ENCODE assay signal across 10 cellular contexts in the genomic region with DNA sequence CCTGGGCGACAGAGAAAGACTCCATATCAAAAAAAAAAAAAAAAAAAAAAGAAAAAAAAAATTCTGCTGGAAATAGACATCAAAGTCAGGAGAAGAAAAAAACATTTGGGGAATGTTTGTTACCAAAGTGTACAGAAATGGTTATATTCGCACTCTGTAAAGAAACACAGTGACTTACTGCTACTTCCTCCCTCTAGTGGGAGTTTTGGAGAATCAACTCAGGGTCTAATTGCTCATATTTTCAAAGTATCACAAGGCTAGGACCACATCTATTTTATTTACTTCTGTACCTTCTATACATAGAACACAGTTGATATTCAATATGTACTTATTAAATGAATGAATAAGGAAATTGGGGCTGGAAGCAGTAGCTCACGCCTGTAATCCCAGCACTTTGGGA. TPM values are rescaled to one million over a fixed set of nuclear protein-coding genes. Genes with fewer than 3 reads are reported as not detected.
DNase-seq lines count a peak whose midpoint lies in the region; ATAC-seq, FAIRE-seq and TF ChIP-seq lines count a peak whose summit lies in the region.
"Had no signal": no experiment of that assay in that cellular context is flagged by ENCODE, and none has a peak within 500 bp of the region (broad histone marks: within the 10 kb centered on the region; RNA-seq: fewer than 3 reads in every experiment).

No MANE protein-coding gene starts in this region.

- H3K27me3 Mint-ChIP-seq in CD8-positive, alpha-beta T cell (ENCODE audit: low read depth) = no peaks in the 10 kb centered on the region
- H3K27me3 Mint-ChIP-seq: stimulated activated naive CD8-positive, alpha-beta T cell treated with anti-CD3 and anti-CD28 coated beads, Interleukin-15, Interleukin-2, amounts not matched to agents 100 ng/mL and 50 ng/mL, for 24 hours had no signal

- no peak overlapping the region for H3K4me3 Mint-ChIP-seq in CD8-positive, alpha-beta T cell
- H3K4me3 Mint-ChIP-seq: stimulated activated naive CD8-positive, alpha-beta T cell treated with anti-CD3 and anti-CD28 coated beads, Interleukin-15, Interleukin-2, amounts not matched to agents 100 ng/mL and 50 ng/mL, for 24 hours had no signal

- no peak for TF ChIP-seq EP300 in HepG2 (IDR thresholded peaks at IDR 0.05; ENCODE audit: low read depth in 2 of 2, low read length in 2 of 2)
- no peak for TF ChIP-seq EP300 in HepG2 (CRISPR knock-in tag; IDR thresholded peaks at IDR 0.05; ENCODE audit: borderline replicate concordance)

- WGBS in HepG2 (ENCODE audit: low lambda C conversion rate) = 93% methylated on average over 3 of the region's 3 CpGs

- intact Hi-C loops in CD8-positive, alpha-beta T cell (cut with DNase I, micrococcal nuclease) = loop anchor here in 1 of 2 experiments (1.0 to 5.0 kb wide), 2 partner anchors 400 to 712 kb away; no protein-coding TSS in a partner anchor
- intact Hi-C loops in HepG2 (cut with micrococcal nuclease; ENCODE audit: unreplicated experiment) = loop anchor here (1.0 kb wide), 1 partner anchor 78 kb away; no protein-coding TSS in a partner anchor

- no TSS peak for BruUV-seq in HepG2 (replicated peaks; lab: Mats Ljungman, UMichigan)

- POLR2A ChIA-PET in CD8-positive, alpha-beta T cell (lab: Charles Lee) = interaction anchor here (0.6 to 1.0 kb wide), 2 partner anchors 13 to 398 kb away, joined by 3 read pairs; no protein-coding TSS in a partner anchor
- POLR2A ChIA-PET in HepG2 (lab: Yijun Ruan, JAX) = no interaction called here

- in situ Hi-C loops in HepG2 (cut with HindIII; ENCODE audit: extremely low pct_ligation_motif_present, low pct_unique_long_range_greater_than_20kb) = no loop called here

- TF ChIP-seq CTCF in CD8-positive, alpha-beta T cell (IDR thresholded peaks at IDR 0.05) = peak; percentile 43
- TF ChIP-seq CTCF in HepG2 (CRISPR knock-in tag; IDR thresholded peaks at IDR 0.05) = peak; percentile 69

- no peak for DNase-seq in CD8-positive, alpha-beta T cell
- DNase-seq in HuH-7 (ENCODE audit: low spot score) (peak; percentile 8), amniotic epithelial cell (ENCODE audit: low read depth) (peak; percentile 9), HepG2 (ENCODE audit: low spot score) (peak; percentile 30), NCI-H2107 (lab: John Stamatoyannopoulos, UW) (no peak)
- DNase-seq in activated CD8-positive, alpha-beta memory T cell treated with anti-CD3 and anti-CD28 coated beads, Interleukin-2, amount 50 U/mL, for 48 hours = no peak
- DNase-seq: NCI-H2029 treated with DMSO at 0.1 percent for 48 hours had no signal

- H3K36me3 ChIP-seq in CD8-positive, alpha-beta T cell (ENCODE audit: insufficient read depth, low read length) = peaks cover 62% of the 10 kb centered on the region
- H3K36me3 ChIP-seq in HepG2 (replicated peaks in 1 of 2; ENCODE audit: control insufficient read depth in 1 of 2, insufficient read depth in 2 of 2, low read length in 2 of 2) = peaks cover 41 to 78% of the 10 kb centered on the region in 2 experiments

- H3K9ac ChIP-seq in HepG2 (ENCODE audit: insufficient read depth, low read depth, low read length) = no peak overlapping the region

- H3K4me1 ChIP-seq in CD8-positive, alpha-beta T cell (ENCODE audit: insufficient read depth, low read length) = no peaks in the 10 kb centered on the region
- no peaks in the 10 kb centered on the region for H3K4me1 ChIP-seq in HepG2 (ENCODE audit: insufficient read depth, low read length)

- no peaks in the 10 kb centered on the region for H3K79me2 ChIP-seq in HepG2 (ENCODE audit: insufficient read depth, low read length)

- ATAC-seq in CD8-positive, alpha-beta T cell = peak; percentile 59
- ATAC-seq in HepG2 (peak; percentile 93), GM18907 (IDR thresholded peaks at IDR 0.05; ENCODE audit: unreplicated experiment) (no peak), HG02678 (IDR thresholded peaks at IDR 0.05; ENCODE audit: unreplicated experiment) (no peak)

- TF ChIP-seq POLR2A in HepG2 (IDR thresholded peaks at IDR 0.05; ENCODE audit: insufficient read depth in 1 of 2, low read depth in 2 of 2, low read length in 2 of 2) = no peak

- CTCF ChIA-PET in CD8-positive, alpha-beta T cell (lab: Charles Lee) = interaction anchor here (0.6 to 2.5 kb wide), 8 partner anchors 12 to 712 kb away, joined by 3 to 9 read pairs (median 5); no protein-coding TSS in a partner anchor
- CTCF ChIA-PET in HepG2 (lab: Yijun Ruan, JAX; ENCODE audit: low intra/inter-chr PET ratio, low total read pairs) = no interaction called here

- H3K4me2 ChIP-seq in HepG2 (ENCODE audit: low read depth, low read length) = no peak overlapping the region

- no peaks in the 10 kb centered on the region for H3K9me3 ChIP-seq in CD8-positive, alpha-beta T cell (ENCODE audit: low read length)
- H3K9me3 ChIP-seq in HepG2 (ENCODE audit: low read length) = no peaks in the 10 kb centered on the region

- H3K27ac Mint-ChIP-seq in CD8-positive, alpha-beta T cell = peak overlapping the region; percentile 27
- H3K27ac Mint-ChIP-seq: stimulated activated naive CD8-positive, alpha-beta T cell treated with anti-CD3 and anti-CD28 coated beads, Interleukin-15, Interleukin-2, amounts not matched to agents 100 ng/mL and 50 ng/mL, for 24 hours had no signal

- TF ChIP-seq RAD21 in HepG2 (CRISPR knock-in tag; IDR thresholded peaks at IDR 0.05) = 0 out of 2 replicates have a peak, but pooled peaks have one; percentile 10

- H3K36me3 Mint-ChIP-seq in CD8-positive, alpha-beta T cell = peaks cover 81% of the 10 kb centered on the region

- no peaks in the 10 kb centered on the region for H4K20me1 ChIP-seq in HepG2 (ENCODE audit: insufficient read depth, low read length)

- no peak overlapping the region for H2AFZ ChIP-seq in HepG2 (ENCODE audit: low read length)

- H3K27ac ChIP-seq in CD8-positive, alpha-beta T cell (ENCODE audit: low read depth, low read length) = no peak overlapping the region
- no peak overlapping the region for H3K27ac ChIP-seq in HepG2 (ENCODE audit: extremely low read length, insufficient read depth, low read length)

- H3K4me1 Mint-ChIP-seq in CD8-positive, alpha-beta T cell (ENCODE audit: low read depth) = peaks cover 4% of the 10 kb centered on the region

- H3K4me3 ChIP-seq in CD8-positive, alpha-beta T cell (ENCODE audit: low read depth, low read length) = no peak overlapping the region
- H3K4me3 ChIP-seq in HepG2 (replicated peaks in 1 of 3; ENCODE audit: insufficient read depth in 1 of 3, low read depth in 2 of 3, low read length in 3 of 3) = no peak overlapping the region

- H3K27me3 ChIP-seq in CD8-positive, alpha-beta T cell (ENCODE audit: insufficient read depth, low read length) = no peaks in the 10 kb centered on the region
- no peaks in the 10 kb centered on the region for H3K27me3 ChIP-seq in HepG2 (ENCODE audit: control insufficient read depth in 1 of 2, insufficient read depth in 2 of 2, low read length in 2 of 2)

- no peaks in the 10 kb centered on the region for H3K9me3 Mint-ChIP-seq in CD8-positive, alpha-beta T cell
- H3K9me3 Mint-ChIP-seq: stimulated activated naive CD8-positive, alpha-beta T cell treated with anti-CD3 and anti-CD28 coated beads, Interleukin-15, Interleukin-2, amounts not matched to agents 100 ng/mL and 50 ng/mL, for 24 hours had no signal

- FAIRE-seq in HepG2 (lab: Jason Lieb, UNC) = no peak

RNA-seq across cellular contexts. Expression of a gene that starts 24.4 kb away (rescaled TPM):
- total RNA-seq in CD8-positive, alpha-beta T cell = not detected
- total RNA-seq in HepG2 (2016; rRNA removed; fragmentation: Illumina TruSeq; extraction: Trizol) = 2.2 and 3.5 TPM in 2 replicates
- total RNA-seq in HepG2 (2016; cell fraction: cytosol; rRNA removed; fragmentation: Illumina TruSeq; extraction: Trizol; ENCODE audit: low read depth) = 0.30 and 0.53 TPM in 2 replicates
- 2.9 and 3.4 TPM in 2 replicates for total RNA-seq in HepG2 (2016; cell fraction: insoluble cytoplasmic fraction; rRNA removed; fragmentation: Illumina TruSeq; extraction: Trizol)
- total RNA-seq in HepG2 (2016; cell fraction: membrane; rRNA removed; fragmentation: Illumina TruSeq; extraction: Trizol) = 0.86 and 1.1 TPM in 2 replicates
- total RNA-seq in HepG2 (2016; cell fraction: nucleus; rRNA removed; fragmentation: Illumina TruSeq; extraction: Trizol) = 0.78 and 0.87 TPM in 2 replicates
- 11.2 TPM in 2 replicates for polyA plus RNA-seq in HepG2 (2011; rRNA removed)
- 7.2 and 11.5 TPM in 2 replicates for polyA plus RNA-seq in HepG2 (2011; cell fraction: cytosol; rRNA removed)
- 4.8 and 7.3 TPM in 2 replicates for polyA plus RNA-seq in HepG2 (2011; cell fraction: nucleus; rRNA removed)
- polyA plus RNA-seq in HepG2 (2012) = 13.8 and 38.1 TPM in 2 replicates
- 0.32 and 0.35 TPM in 2 replicates for polyA plus RNA-seq in HepG2 (2016; cell fraction: cytosol; fragmentation: Illumina TruSeq; extraction: Trizol; ENCODE audit: low read depth)
- 3.3 and 4.8 TPM in 2 replicates for polyA plus RNA-seq in HepG2 (2016; cell fraction: insoluble cytoplasmic fraction; fragmentation: Illumina TruSeq; extraction: Trizol; ENCODE audit: low read depth)
- 0.96 and 1.1 TPM in 2 replicates for polyA plus RNA-seq in HepG2 (2016; cell fraction: membrane; fragmentation: Illumina TruSeq; extraction: Trizol; ENCODE audit: low read depth)
- 1.2 and 1.7 TPM in 2 replicates for polyA plus RNA-seq in HepG2 (2016; cell fraction: nucleus; fragmentation: Illumina TruSeq; extraction: Trizol; ENCODE audit: insufficient read depth, low read depth)
- polyA minus RNA-seq in HepG2 (2011; rRNA and poly(A)+ RNA removed; ENCODE audit: low replicate concordance) = 2.4 TPM in 1 of 2 replicates, not detected in the other
- polyA minus RNA-seq in HepG2 (2011; cell fraction: cytosol; rRNA and poly(A)+ RNA removed) = 4.9 and 6.7 TPM in 2 replicates
- polyA minus RNA-seq in HepG2 (2011; cell fraction: nucleus; rRNA and poly(A)+ RNA removed) = 1.9 and 7.8 TPM in 2 replicates

RNA-seq across cellular contexts. Expression of a gene that starts 30.6 kb away (rescaled TPM):
- total RNA-seq in CD8-positive, alpha-beta T cell = 10 to 100 TPM; 65.3 to 70.0 TPM
- total RNA-seq in HepG2 (2016; rRNA removed; fragmentation: Illumina TruSeq; extraction: Trizol) = 30.0 and 34.9 TPM in 2 replicates
- total RNA-seq in HepG2 (2016; cell fraction: cytosol; rRNA removed; fragmentation: Illumina TruSeq; extraction: Trizol; ENCODE audit: low read depth) = 4.1 and 4.9 TPM in 2 replicates
- total RNA-seq in HepG2 (2016; cell fraction: insoluble cytoplasmic fraction; rRNA removed; fragmentation: Illumina TruSeq; extraction: Trizol) = 29.8 and 33.9 TPM in 2 replicates
- 7.5 and 7.8 TPM in 2 replicates for total RNA-seq in HepG2 (2016; cell fraction: membrane; rRNA removed; fragmentation: Illumina TruSeq; extraction: Trizol)
- 66.7 and 78.1 TPM in 2 replicates for total RNA-seq in HepG2 (2016; cell fraction: nucleus; rRNA removed; fragmentation: Illumina TruSeq; extraction: Trizol)
- polyA plus RNA-seq in HepG2 (2011; rRNA removed) = 40.9 and 50.5 TPM in 2 replicates
- 15.3 and 20.2 TPM in 2 replicates for polyA plus RNA-seq in HepG2 (2011; cell fraction: cytosol; rRNA removed)
- polyA plus RNA-seq in HepG2 (2011; cell fraction: nucleus; rRNA removed) = 94.8 and 97.3 TPM in 2 replicates
- polyA plus RNA-seq in HepG2 (2012) = 21.5 and 23.7 TPM in 2 replicates
- 0.52 and 0.68 TPM in 2 replicates for polyA plus RNA-seq in HepG2 (2016; cell fraction: cytosol; fragmentation: Illumina TruSeq; extraction: Trizol; ENCODE audit: low read depth)
- 16.2 TPM in 2 replicates for polyA plus RNA-seq in HepG2 (2016; cell fraction: insoluble cytoplasmic fraction; fragmentation: Illumina TruSeq; extraction: Trizol; ENCODE audit: low read depth)
- polyA plus RNA-seq in HepG2 (2016; cell fraction: membrane; fragmentation: Illumina TruSeq; extraction: Trizol; ENCODE audit: low read depth) = 1.6 and 1.9 TPM in 2 replicates
- 76.5 and 79.3 TPM in 2 replicates for polyA plus RNA-seq in HepG2 (2016; cell fraction: nucleus; fragmentation: Illumina TruSeq; extraction: Trizol; ENCODE audit: insufficient read depth, low read depth)
- 13.4 and 37.5 TPM in 2 replicates for polyA minus RNA-seq in HepG2 (2011; rRNA and poly(A)+ RNA removed; ENCODE audit: low replicate concordance)
- 23.4 and 24.8 TPM in 2 replicates for polyA minus RNA-seq in HepG2 (2011; cell fraction: cytosol; rRNA and poly(A)+ RNA removed)
- 152 and 168 TPM in 2 replicates for polyA minus RNA-seq in HepG2 (2011; cell fraction: nucleus; rRNA and poly(A)+ RNA removed)

RNA-seq across cellular contexts. Expression of a gene that starts 39.7 kb away (rescaled TPM):
- total RNA-seq in CD8-positive, alpha-beta T cell = under 1 TPM; 0.16 to 0.28 TPM
- 23.9 and 40.0 TPM in 2 replicates for total RNA-seq in HepG2 (2016; rRNA removed; fragmentation: Illumina TruSeq; extraction: Trizol)
- total RNA-seq in HepG2 (2016; cell fraction: cytosol; rRNA removed; fragmentation: Illumina TruSeq; extraction: Trizol; ENCODE audit: low read depth) = 13.2 and 15.3 TPM in 2 replicates
- total RNA-seq in HepG2 (2016; cell fraction: insoluble cytoplasmic fraction; rRNA removed; fragmentation: Illumina TruSeq; extraction: Trizol) = 25.8 and 40.1 TPM in 2 replicates
- 15.4 and 17.9 TPM in 2 replicates for total RNA-seq in HepG2 (2016; cell fraction: membrane; rRNA removed; fragmentation: Illumina TruSeq; extraction: Trizol)
- total RNA-seq in HepG2 (2016; cell fraction: nucleus; rRNA removed; fragmentation: Illumina TruSeq; extraction: Trizol) = 58.4 and 68.3 TPM in 2 replicates
- polyA plus RNA-seq in HepG2 (2011; rRNA removed) = 59.1 and 75.4 TPM in 2 replicates
- polyA plus RNA-seq in HepG2 (2011; cell fraction: cytosol; rRNA removed) = 27.6 and 37.9 TPM in 2 replicates
- 71.7 and 72.3 TPM in 2 replicates for polyA plus RNA-seq in HepG2 (2011; cell fraction: nucleus; rRNA removed)
- polyA plus RNA-seq in HepG2 (2012) = 30.3 and 68.2 TPM in 2 replicates
- polyA plus RNA-seq in HepG2 (2016; cell fraction: cytosol; fragmentation: Illumina TruSeq; extraction: Trizol; ENCODE audit: low read depth) = 2.9 TPM in 2 replicates
- 21.0 and 21.2 TPM in 2 replicates for polyA plus RNA-seq in HepG2 (2016; cell fraction: insoluble cytoplasmic fraction; fragmentation: Illumina TruSeq; extraction: Trizol; ENCODE audit: low read depth)
- polyA plus RNA-seq in HepG2 (2016; cell fraction: membrane; fragmentation: Illumina TruSeq; extraction: Trizol; ENCODE audit: low read depth) = 6.2 and 7.6 TPM in 2 replicates
- polyA plus RNA-seq in HepG2 (2016; cell fraction: nucleus; fragmentation: Illumina TruSeq; extraction: Trizol; ENCODE audit: insufficient read depth, low read depth) = 70.2 and 71.4 TPM in 2 replicates
- 21.7 TPM in 1 of 2 replicates, not detected in the other for polyA minus RNA-seq in HepG2 (2011; rRNA and poly(A)+ RNA removed; ENCODE audit: low replicate concordance)
- 24.9 and 25.1 TPM in 2 replicates for polyA minus RNA-seq in HepG2 (2011; cell fraction: cytosol; rRNA and poly(A)+ RNA removed)
- 96.8 and 123 TPM in 2 replicates for polyA minus RNA-seq in HepG2 (2011; cell fraction: nucleus; rRNA and poly(A)+ RNA removed)

Comparison
In these comparisons a context has a peak if more than half of its experiments do, and no peak if none do; other contexts are left out.
1. ATAC-seq: peak in CD8-positive, alpha-beta T cell (single experiment) and HepG2 (single experiment); none in GM18907 (single experiment) and HG02678 (single experiment).
2. DNase-seq: peak in HuH-7 (single experiment), amniotic epithelial cell (single experiment) and HepG2 (single experiment); none in CD8-positive, alpha-beta T cell (0 of 7), activated CD8-positive, alpha-beta memory T cell treated with anti-CD3 and anti-CD28 coated beads, Interleukin-2, amount 50 U/mL, for 48 hours (single experiment) and NCI-H2107 (single experiment).
3. RNA of a gene that starts 39.7 kb away (total RNA-seq): 13.2 to 68.3 TPM in HepG2; 0.16 to 0.28 TPM in CD8-positive, alpha-beta T cell; every median in the first group is over 10 times any median in the second.